19 cellular contexts compared by ENCODE assay signal in genomic region chr6:22614541-22614940, GRCh38. TPM values are rescaled to one million over a fixed set of nuclear protein-coding genes. Genes with fewer than 3 reads are reported as not detected.
A peak's percentile ranks its signal among the peaks of the same experiment; 100 is the strongest.
DNase-seq lines count a peak whose midpoint lies in the region; ATAC-seq and TF ChIP-seq lines count a peak whose summit lies in the region.
"Had no signal": no experiment of that assay in that cellular context is flagged by ENCODE, and none has a peak within 500 bp of the region (broad histone marks: within the 10 kb centered on the region; RNA-seq: fewer than 3 reads in every experiment).

No MANE protein-coding gene starts in this region.

- H3K18ac ChIP-seq in H9 (ENCODE audit: insufficient read length, low read depth, low read length): no peak overlapping the region

- H3K4me3 Mint-ChIP-seq in H9 (no peak overlapping the region), chondrocyte (ENCODE audit: unreplicated experiment) (no peak overlapping the region)

- H3K27ac ChIP-seq in H9 (ENCODE audit: insufficient read length, low read depth, low read length) (no peak overlapping the region), osteoblast (ENCODE audit: low read depth, low read length) (no peak overlapping the region)
- H3K27ac ChIP-seq: BLaER1 treated with 17β-estradiol and CSF1 and Interleukin-3, amounts not matched to agents 10 nM and 100 nM; HL-60 had no signal

- no CpG with 5 or more reads among the region's 3 CpGs for WGBS in H9 (ENCODE audit: extremely low coverage, insufficient read length, low lambda C conversion rate)

- no peak overlapping the region for H3K4me2 ChIP-seq in H9 (ENCODE audit: insufficient read depth, insufficient read length, low read length)
- no peak overlapping the region for H3K4me2 ChIP-seq in osteoblast (ENCODE audit: insufficient read depth, low read length)
- H3K4me2 ChIP-seq: BLaER1 treated with 17β-estradiol and CSF1 and Interleukin-3, amounts not matched to agents 10 nM and 100 nM had no signal

- H2AFZ ChIP-seq in H9 (ENCODE audit: low read length): no peak overlapping the region
- peak overlapping the region; percentile 17 for H2AFZ ChIP-seq in osteoblast (ENCODE audit: low read length)

- no peak overlapping the region for H3T11ph ChIP-seq in H9 (ENCODE audit: low read length)

- H3K9me3 Mint-ChIP-seq in H9: peaks cover 11 to 12% of the 10 kb centered on the region in 2 experiments
- H3K9me3 Mint-ChIP-seq in chondrocyte (ENCODE audit: low read depth): peaks cover 14% of the 10 kb centered on the region

- H3K23ac ChIP-seq in H9 (ENCODE audit: insufficient read length, low read depth, low read length): no peak overlapping the region

- no peaks in the 10 kb centered on the region for H3K79me2 ChIP-seq in H9 (ENCODE audit: insufficient read depth, low read length)
- no peaks in the 10 kb centered on the region for H3K79me2 ChIP-seq in osteoblast (ENCODE audit: insufficient read depth, low read length)

- H2BK20ac ChIP-seq in H9 (ENCODE audit: low read depth, low read length, poor library complexity, severe bottlenecking): no peak overlapping the region

- no peaks in the 10 kb centered on the region for H3K4me1 ChIP-seq in H9 (ENCODE audit: insufficient read depth, low read length)
- peaks cover 9% of the 10 kb centered on the region for H3K4me1 ChIP-seq in osteoblast (ENCODE audit: insufficient read depth, low read length)
- H3K4me1 ChIP-seq: BLaER1 treated with 17β-estradiol and CSF1 and Interleukin-3, amounts not matched to agents 10 nM and 100 nM had no signal

- no peak overlapping the region for H3K56ac ChIP-seq in H9 (ENCODE audit: insufficient read length, low read depth, low read length)

- H3K9me3 ChIP-seq in H9 (ENCODE audit: control insufficient read depth, low read depth, low read length) (no peaks in the 10 kb centered on the region), osteoblast (ENCODE audit: low read depth, low read length) (no peaks in the 10 kb centered on the region)

- H3K27me3 Mint-ChIP-seq in H9 (ENCODE audit: low read depth): no peaks in the 10 kb centered on the region
- no peaks in the 10 kb centered on the region for H3K27me3 Mint-ChIP-seq in chondrocyte (ENCODE audit: low read depth)

- no peak for TF ChIP-seq CTCF in H9 (conservative IDR thresholded peaks at IDR 0.05)
- TF ChIP-seq CTCF in chondrocyte (IDR thresholded peaks at IDR 0.05): no peak
- TF ChIP-seq CTCF in osteoblast (IDR thresholded peaks at IDR 0.05; ENCODE audit: extremely low read depth, low read depth, low read length): no peak

- H3K36me3 Mint-ChIP-seq in H9 (ENCODE audit: insufficient read depth in 1 of 3, low read depth in 3 of 3): peaks cover 2 to 14% (median 3%) of the 10 kb centered on the region in 3 experiments
- H3K36me3 Mint-ChIP-seq in chondrocyte (ENCODE audit: low read depth): peaks cover 3% of the 10 kb centered on the region

- H3K4me3 ChIP-seq in osteoblast (ENCODE audit: insufficient read depth, low read length): no peak overlapping the region
- H3K4me3 ChIP-seq: BLaER1 treated with 17β-estradiol and CSF1 and Interleukin-3, amounts not matched to agents 10 nM and 100 nM; GM12878 had no signal

- H4K8ac ChIP-seq in H9 (replicated peaks; ENCODE audit: insufficient read length, low read depth, low read length): no peak overlapping the region

- no peak overlapping the region for H3K14ac ChIP-seq in H9 (ENCODE audit: insufficient read depth, low read length)

- H3K9ac ChIP-seq in H9 (ENCODE audit: extremely low read depth, insufficient read length, low read length): no peak overlapping the region
- H3K9ac ChIP-seq: BLaER1 treated with 17β-estradiol and CSF1 and Interleukin-3, amounts not matched to agents 10 nM and 100 nM had no signal

- no peak overlapping the region for H2AK5ac ChIP-seq in H9 (ENCODE audit: insufficient read length, low read length)

- H2BK15ac ChIP-seq in H9 (ENCODE audit: low read depth, low read length): no peak overlapping the region

- DNase-seq in H9 (no peak), chondrocyte (ENCODE audit: low spot score) (no peak), iris pigment epithelial cell (ENCODE audit: low read depth) (peak; percentile 35), osteoblast (ENCODE audit: insufficient read length, low spot score, missing footprints) (no peak), NCI-H82 (lab: John Stamatoyannopoulos, UW) (no peak), UCSD-AML1 (lab: John Stamatoyannopoulos, UW; ENCODE audit: unreplicated experiment) (no peak)
- no peak for DNase-seq in stimulated activated naive CD8-positive, alpha-beta T cell treated with anti-CD3 and anti-CD28 coated beads, Interleukin-15, Interleukin-2, amounts not matched to agents 100 U/mL and 50 U/mL, for 24 hours
- DNase-seq: DND-41, GDM1, NCI-H1436, NCI-H2029 treated with DMSO at 0.1 percent for 48 hours, NCI-H2171 treated with DMSO at 0.1 percent for 48 hours, NCI-H510A, NCI-H774, PC-3 had no signal

- H4K5ac ChIP-seq in H9 (ENCODE audit: insufficient read length, low read depth, low read length): no peak overlapping the region

- H2BK12ac ChIP-seq in H9 (ENCODE audit: insufficient read length, low read depth, low read length): no peak overlapping the region

- H3K4ac ChIP-seq in H9 (ENCODE audit: low read depth, low read length): no peak overlapping the region

- H2BK120ac ChIP-seq in H9 (ENCODE audit: low read depth, low read length, poor library complexity, severe bottlenecking): no peak overlapping the region

- H4K91ac ChIP-seq in H9 (ENCODE audit: insufficient read length, low read depth, low read length): no peak overlapping the region

- H3K4me1 Mint-ChIP-seq in H9 (peaks cover 7 to 10% of the 10 kb centered on the region in 2 experiments), chondrocyte (ENCODE audit: low read depth) (peaks cover 42% of the 10 kb centered on the region)

- no peak overlapping the region for H2BK5ac ChIP-seq in H9 (ENCODE audit: insufficient read length, low read length)

- no peak for ATAC-seq in GM21786 (IDR thresholded peaks at IDR 0.05; ENCODE audit: unreplicated experiment)
- no peak for ATAC-seq in stimulated activated naive CD8-positive, alpha-beta T cell treated with anti-CD3 and anti-CD28 coated beads, Interleukin-15, Interleukin-2, amounts not matched to agents 100 U/mL and 50 U/mL, for 24 hours
- ATAC-seq: GM12878, PC-3 had no signal

- H4K20me1 ChIP-seq in H9 (ENCODE audit: control insufficient read depth, insufficient read depth, insufficient read length) (no peaks in the 10 kb centered on the region), osteoblast (ENCODE audit: insufficient read depth, low read length) (no peaks in the 10 kb centered on the region)
- H4K20me1 ChIP-seq: BLaER1 treated with 17β-estradiol and CSF1 and Interleukin-3, amounts not matched to agents 10 nM and 100 nM had no signal

- H3K23me2 ChIP-seq in H9 (ENCODE audit: insufficient read length, low read depth, low read length, poor library complexity, severe bottlenecking): no peaks in the 10 kb centered on the region

- H3K79me1 ChIP-seq in H9 (ENCODE audit: insufficient read depth, low read depth, low read length, poor library complexity, severe bottlenecking): no peaks in the 10 kb centered on the region

- no peaks in the 10 kb centered on the region for H3K36me3 ChIP-seq in osteoblast (ENCODE audit: insufficient read depth, low read length)
- H3K36me3 ChIP-seq: BLaER1 treated with 17β-estradiol and CSF1 and Interleukin-3, amounts not matched to agents 10 nM and 100 nM had no signal

- peak overlapping the region in 2 of 3 experiments; percentile 48 to 61; a peak in 1 of 7 replicates for H3K27ac Mint-ChIP-seq in H9
- H3K27ac Mint-ChIP-seq in chondrocyte (ENCODE audit: unreplicated experiment): peak overlapping the region; percentile 83

- H3K27me3 ChIP-seq in H9 (ENCODE audit: insufficient read depth, low read length): no peaks in the 10 kb centered on the region
- H3K27me3 ChIP-seq in osteoblast (ENCODE audit: insufficient read depth, low read length): no peaks in the 10 kb centered on the region
- H3K27me3 ChIP-seq: BLaER1 treated with 17β-estradiol and CSF1 and Interleukin-3, amounts not matched to agents 10 nM and 100 nM had no signal

RNA-seq across cellular contexts. Expression of gene HDGFL1, which starts 45.2 kb away (rescaled TPM):
- total RNA-seq in H9 (2021) (not detected in 2 replicates), chondrocyte (not detected in 3 replicates), osteoblast (not detected in 2 replicates)
- total RNA-seq: PC-3 had no signal
